Comparison of ENCODE assay signal across 17 cellular contexts in the genomic region with DNA sequence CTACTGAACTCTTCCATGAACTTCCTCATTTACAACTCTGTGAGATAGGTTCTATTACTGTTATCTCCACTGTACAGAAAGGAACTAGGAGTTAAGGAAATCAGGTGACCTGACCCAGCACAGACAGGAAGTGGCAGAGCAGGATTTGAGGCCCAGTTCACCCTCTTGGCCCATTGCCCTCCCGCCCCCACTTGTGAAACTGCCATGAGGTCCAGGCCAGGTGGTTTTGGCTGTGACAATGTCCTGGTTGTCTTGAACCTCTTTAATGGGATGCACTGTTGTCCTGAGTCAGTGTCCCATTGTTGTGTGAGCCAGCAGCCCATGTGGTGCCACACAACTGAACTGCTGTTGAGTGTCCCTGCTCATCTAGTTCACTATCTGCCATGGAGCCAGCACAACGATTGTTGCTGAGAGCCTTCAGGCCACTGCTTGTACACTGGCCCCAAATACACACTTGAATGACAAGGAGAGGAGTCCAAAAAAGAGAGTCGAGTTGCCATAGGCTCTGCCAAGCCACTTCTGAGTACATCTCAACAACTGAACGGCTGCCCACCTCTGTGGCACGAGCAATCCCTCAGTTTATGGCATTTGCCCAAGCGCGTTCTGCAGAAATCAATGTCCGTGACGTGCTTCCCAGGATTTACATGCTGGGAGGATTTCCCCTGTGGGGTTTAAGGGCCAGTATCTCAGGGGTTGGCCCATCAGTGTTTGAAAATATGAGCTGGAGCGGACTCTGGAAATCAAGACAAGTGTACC.
DNase-seq lines count a peak whose midpoint lies in the region; ATAC-seq, FAIRE-seq and TF ChIP-seq lines count a peak whose summit lies in the region.
"Had no signal": no experiment of that assay in that cellular context is flagged by ENCODE, and none has a peak within 500 bp of the region (broad histone marks: within the 10 kb centered on the region; RNA-seq: fewer than 3 reads in every experiment).

No MANE protein-coding gene starts in this region.

- intact Hi-C loops in left lung (cut with DNase I) (no loop called here), psoas muscle (cut with DNase I) (no loop called here)

- H3K27me3 ChIP-seq in left lung (peaks cover 0 to 5% of the 10 kb centered on the region in 2 donors), psoas muscle (ENCODE audit: insufficient read depth in 3 of 3, low read length in 2 of 3) (no peaks in the 10 kb centered on the region), MG63 (no peaks in the 10 kb centered on the region)
- H3K27me3 ChIP-seq: adrenal gland, esophagus squamous epithelium had no signal

- DNase-seq in KBM-7 (peak; percentile 86), SKM-1 treated with dmso at 0.1 percent for 144 hours (lab: John Stamatoyannopoulos, UW; ENCODE audit: unreplicated experiment) (peak; percentile 69), left lung (no peak), superior temporal gyrus (ENCODE audit: extremely low spot score) (peak; percentile 28), psoas muscle (no peak), HTR-8/SVneo (ENCODE audit: insufficient read length, low spot score) (no peak), MG63 (no peak)
- DNase-seq: activated CD4-positive, CD25-positive, alpha-beta regulatory T cell; esophagus squamous epithelium; NCI-H146; stimulated activated CD4-positive, alpha-beta T cell treated with anti-CD3 and anti-CD28 coated beads, Interleukin-4, amount 100 ng/mL, for 24 hours had no signal

- H3K9me3 ChIP-seq in left lung, result no peaks in the 10 kb centered on the region
- no peaks in the 10 kb centered on the region for H3K9me3 ChIP-seq in psoas muscle
- H3K9me3 ChIP-seq in MG63, result peaks cover 8% of the 10 kb centered on the region
- H3K9me3 ChIP-seq: adrenal gland, esophagus squamous epithelium had no signal

- no peak for TF ChIP-seq CTCF in left lung (IDR thresholded peaks at IDR 0.05)
- TF ChIP-seq CTCF in psoas muscle (IDR thresholded peaks at IDR 0.05), result no peak

- WGBS in psoas muscle, 3 donors, result 48 to 57% (median 52%) methylated on average over 10 of the region's 10 CpGs

- in situ Hi-C loops in KBM-7 (cut with MboI; ENCODE audit: low pct_unique_long_range_greater_than_20kb, low sequenced_read_pairs), result no loop called here

- FAIRE-seq in HTR-8/SVneo (lab: Jason Lieb, UNC), result no peak
- FAIRE-seq: D721Med, G401.6, GM12891 had no signal

- H3K4me3 ChIP-seq in left lung (no peak overlapping the region), psoas muscle (no peak overlapping the region), MG63 (no peak overlapping the region)
- H3K4me3 ChIP-seq: adrenal gland, esophagus squamous epithelium had no signal

- H3K27ac ChIP-seq in left lung (no peak overlapping the region), psoas muscle (no peak overlapping the region)
- H3K27ac ChIP-seq: adrenal gland, esophagus squamous epithelium, parathyroid adenoma had no signal

- no peaks in the 10 kb centered on the region for H3K36me3 ChIP-seq in left lung
- no peaks in the 10 kb centered on the region for H3K36me3 ChIP-seq in psoas muscle (ENCODE audit: insufficient read depth in 1 of 2, low read depth in 1 of 2)
- H3K36me3 ChIP-seq in MG63, result no peaks in the 10 kb centered on the region
- H3K36me3 ChIP-seq: adrenal gland, esophagus squamous epithelium had no signal

- peak; percentile 16 for ATAC-seq in left lung
- no peak for ATAC-seq in psoas muscle
- ATAC-seq: Right ventricle myocardium inferior had no signal

- H3K4me1 ChIP-seq in left lung, result no peaks in the 10 kb centered on the region
- H3K4me1 ChIP-seq in psoas muscle, result no peaks in the 10 kb centered on the region
- H3K4me1 ChIP-seq: adrenal gland, esophagus squamous epithelium, parathyroid adenoma had no signal

Comparison
In these comparisons a context has a peak if more than half of its experiments do, and no peak if none do; other contexts are left out.
1. DNase-seq: peak in KBM-7 (single experiment), SKM-1 treated with dmso at 0.1 percent for 144 hours (single experiment) and superior temporal gyrus (single experiment); none in left lung (0 of 2), psoas muscle (0 of 2), HTR-8/SVneo (single experiment) and MG63 (single experiment).